14 cellular contexts compared by ENCODE assay signal in the genomic region with DNA sequence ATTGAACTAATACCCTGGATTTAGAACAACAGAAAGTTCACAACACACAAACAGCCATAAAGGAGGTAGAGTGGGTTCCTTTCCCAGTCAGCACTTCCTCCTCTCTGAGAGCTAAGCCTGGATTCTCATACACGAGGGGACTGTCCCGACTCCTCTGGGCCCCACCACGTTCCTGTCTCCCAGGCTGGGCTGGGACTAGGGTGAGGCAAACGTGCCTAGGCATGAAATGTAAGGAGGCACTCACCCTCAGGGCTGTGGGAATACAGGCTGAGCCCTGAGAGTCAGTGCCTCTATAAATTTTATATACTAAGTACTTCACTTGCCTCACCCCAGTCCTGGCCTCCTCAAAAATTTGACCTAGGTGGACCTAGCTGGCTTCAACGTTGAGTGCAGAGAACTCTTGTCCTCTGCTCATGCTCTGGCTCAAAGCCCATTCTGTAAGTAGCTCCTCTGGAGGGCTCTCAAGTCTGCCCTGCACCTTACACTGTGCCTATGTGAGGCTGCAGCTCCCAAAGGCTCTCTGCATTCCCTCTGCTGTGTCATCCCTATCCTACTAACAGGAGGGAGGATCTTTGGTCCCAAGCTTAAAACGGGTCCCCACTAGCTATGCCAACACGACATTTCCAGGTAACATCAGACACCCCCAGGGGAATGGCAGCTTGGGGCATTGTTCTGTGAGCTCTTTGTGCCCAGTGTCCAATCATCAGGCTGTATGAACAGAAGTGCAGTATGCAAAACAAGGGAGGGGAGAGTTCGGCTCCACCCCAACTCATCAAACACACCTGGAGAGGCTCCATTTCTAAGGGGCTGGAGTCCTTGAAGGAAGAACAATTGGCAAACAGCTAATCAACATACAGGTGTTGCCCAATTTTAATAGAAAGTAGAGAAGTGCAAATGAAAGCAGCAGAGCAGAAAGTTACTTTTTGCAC.
DNase-seq lines count a peak whose midpoint lies in the region; ATAC-seq, FAIRE-seq and TF ChIP-seq lines count a peak whose summit lies in the region.
"Had no signal": no experiment of that assay in that cellular context is flagged by ENCODE, and none has a peak within 500 bp of the region (broad histone marks: within the 10 kb centered on the region; RNA-seq: fewer than 3 reads in every experiment).

No MANE protein-coding gene starts in this region.

- ATAC-seq in GM19452 (IDR thresholded peaks at IDR 0.05; ENCODE audit: unreplicated experiment): no peak
- ATAC-seq: PC-3 had no signal

- H3K9me3 ChIP-seq in thyroid gland (no peaks in the 10 kb centered on the region), kidney (ENCODE audit: control insufficient read depth in 1 of 2, low read length in 2 of 2) (peaks cover 0 to 29% of the 10 kb centered on the region in 2 donors)

- H3K27me3 ChIP-seq in bronchial epithelial cell (ENCODE audit: control insufficient read depth, insufficient read depth, low read length) (peaks cover 2% of the 10 kb centered on the region), thyroid gland (no peaks in the 10 kb centered on the region)
- H3K27me3 ChIP-seq: adrenal gland had no signal

- H3K4me3 ChIP-seq in bronchial epithelial cell (ENCODE audit: low read depth, low read length) (no peak overlapping the region), thyroid gland (replicated peaks in 1 of 3) (no peak overlapping the region), kidney (ENCODE audit: low read length in 2 of 2) (no peak overlapping the region)
- H3K4me3 ChIP-seq: adrenal gland had no signal

- no peak overlapping the region for H3K27ac ChIP-seq in thyroid gland
- H3K27ac ChIP-seq in kidney (ENCODE audit: low read depth in 2 of 2, low read length in 2 of 2): no peak overlapping the region
- H3K27ac ChIP-seq: adrenal gland had no signal

- DNase-seq in NCI-H128 (lab: John Stamatoyannopoulos, UW; ENCODE audit: unreplicated experiment) (peak; percentile 71), NCI-H2171 treated with DMSO at 0.1 percent for 48 hours (lab: John Stamatoyannopoulos, UW) (peak; percentile 60), bronchial epithelial cell (ENCODE audit: low read depth) (peak; percentile 30), thyroid gland (peak; percentile 61 to 64), NOMO-1 (lab: John Stamatoyannopoulos, UW; ENCODE audit: unreplicated experiment in 2 of 2) (no peak), kidney (no peak)
- DNase-seq: activated CD4-positive, alpha-beta T cell treated with anti-CD3 and anti-CD28 coated beads, Interleukin-2, amount 50 U/mL, for 48 hours; adrenal gland; Kasumi-1; NCI-H1930; nephron progenitor cell; PC-3 had no signal

- FAIRE-seq in bronchial epithelial cell (lab: Jason Lieb, UNC) (no peak), kidney (lab: Jason Lieb, UNC) (no peak)
- FAIRE-seq: frontal cortex had no signal

- TF ChIP-seq CTCF in bronchial epithelial cell (IDR thresholded peaks at IDR 0.05; ENCODE audit: insufficient read depth, low read length, severe bottlenecking) (no peak), thyroid gland (IDR thresholded peaks at IDR 0.05) (no peak), kidney (IDR thresholded peaks at IDR 0.05; ENCODE audit: borderline replicate concordance, extremely low read depth, insufficient read depth) (no peak)

- H3K36me3 ChIP-seq in bronchial epithelial cell (ENCODE audit: control insufficient read depth, insufficient read depth, low read length) (no peaks in the 10 kb centered on the region), thyroid gland (no peaks in the 10 kb centered on the region), kidney (ENCODE audit: control insufficient read depth in 1 of 2, insufficient read depth in 2 of 2, low read length in 2 of 2) (no peaks in the 10 kb centered on the region)
- H3K36me3 ChIP-seq: adrenal gland had no signal

- no peak for TF ChIP-seq POLR2A in thyroid gland (IDR thresholded peaks at IDR 0.05)

- H3K4me1 ChIP-seq in thyroid gland: no peaks in the 10 kb centered on the region
- H3K4me1 ChIP-seq in kidney (ENCODE audit: control insufficient read depth in 1 of 2, insufficient read depth in 1 of 2, low read depth in 1 of 2, low read length in 2 of 2): no peaks in the 10 kb centered on the region
- H3K4me1 ChIP-seq: adrenal gland had no signal

- intact Hi-C loops in thyroid gland (cut with DNase I): no loop called here
- intact Hi-C loops in kidney (cut with DNase I): no loop called here

- WGBS in thyroid gland, 2 donors: 31 to 44% methylated on average over 8 of the region's 8 CpGs

- no peak overlapping the region for H3K9ac ChIP-seq in kidney (ENCODE audit: low read length in 2 of 2)

Comparison
In these comparisons a context has a peak if more than half of its experiments do, and no peak if none do; other contexts are left out.
1. DNase-seq: peak in NCI-H128 (single experiment), NCI-H2171 treated with DMSO at 0.1 percent for 48 hours (single experiment), bronchial epithelial cell (single experiment) and thyroid gland (2 of 2); none in NOMO-1 (0 of 2) and kidney (single experiment).